Comparison of ENCODE assay signal across 18 cellular contexts in the genomic region with DNA sequence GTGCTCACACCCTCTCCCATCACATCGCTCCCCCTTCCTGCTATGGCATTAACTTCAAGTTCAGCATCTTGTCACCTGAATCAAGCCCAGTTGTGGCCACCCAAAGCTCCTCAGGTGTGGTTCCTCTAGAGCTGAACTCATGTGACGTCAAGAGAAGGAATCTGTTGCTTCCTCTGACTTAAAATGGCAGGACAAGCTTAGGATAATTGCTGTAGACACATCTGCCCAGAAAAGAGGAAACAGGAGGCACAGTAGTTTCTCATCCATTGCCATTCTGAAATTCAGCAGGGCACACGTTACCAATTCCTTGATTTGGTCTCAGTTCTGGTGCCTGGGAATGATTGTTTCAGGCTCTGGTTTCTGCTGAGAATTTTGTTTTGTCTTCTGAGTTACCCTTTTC. TPM values are rescaled to one million over a fixed set of nuclear protein-coding genes. Genes with fewer than 3 reads are reported as not detected.
DNase-seq lines count a peak whose midpoint lies in the region; ATAC-seq, FAIRE-seq and TF ChIP-seq lines count a peak whose summit lies in the region.
"Had no signal": no experiment of that assay in that cellular context is flagged by ENCODE, and none has a peak within 500 bp of the region (broad histone marks: within the 10 kb centered on the region; RNA-seq: fewer than 3 reads in every experiment).

No MANE protein-coding gene starts in this region.

- H3F3A ChIP-seq in smooth muscle cell (ENCODE audit: low read depth): peaks cover 10% of the 10 kb centered on the region

- no peak overlapping the region for H3K4ac ChIP-seq in mesenchymal stem cell (ENCODE audit: low read depth in 1 of 2, low read length in 2 of 2)

- H2BK15ac ChIP-seq in mesenchymal stem cell (ENCODE audit: low read depth, poor library complexity, severe bottlenecking): no peak overlapping the region

- H3K79me1 ChIP-seq in mesenchymal stem cell (replicated peaks; ENCODE audit: low read length, poor library complexity, severe bottlenecking): peaks cover 33% of the 10 kb centered on the region

- H3K4me1 ChIP-seq in BLaER1 treated with 17β-estradiol and CSF1 and Interleukin-3, amounts not matched to agents 10 nM and 100 nM: peaks cover 44 to 87% (median 65%) of the 10 kb centered on the region in 10 experiments
- H3K4me1 ChIP-seq in OCI-LY7 (ENCODE audit: insufficient read depth, low read length, poor library complexity, severe bottlenecking): peaks cover 45% of the 10 kb centered on the region
- H3K4me1 ChIP-seq in mesenchymal stem cell (ENCODE audit: control insufficient read depth, insufficient read depth, low read depth, low read length): peaks cover 4% of the 10 kb centered on the region
- H3K4me1 ChIP-seq in smooth muscle cell (ENCODE audit: low read depth): peaks cover 16% of the 10 kb centered on the region

- CTCF ChIA-PET in OCI-LY7 (lab: Charles Lee; ENCODE audit: unreplicated experiment): interaction anchor here (1.0 kb wide), 1 partner anchor 36 kb away, joined by 4 read pairs; no protein-coding TSS in a partner anchor

- H3K36me3 ChIP-seq in BLaER1 treated with 17β-estradiol and CSF1 and Interleukin-3, amounts not matched to agents 10 nM and 100 nM: peaks cover 0 to 54% (median 34%) of the 10 kb centered on the region in 11 experiments; a peak in 20 of 22 replicates
- H3K36me3 ChIP-seq in OCI-LY7 (ENCODE audit: insufficient read depth, low read length) (no peaks in the 10 kb centered on the region), mesenchymal stem cell (ENCODE audit: control insufficient read depth in 1 of 2, insufficient read depth in 2 of 2, low read depth in 1 of 2, low read length in 2 of 2) (no peaks in the 10 kb centered on the region), smooth muscle cell (ENCODE audit: low read depth) (no peaks in the 10 kb centered on the region)
- H3K36me3 ChIP-seq: cardiac muscle cell, suprapubic skin had no signal

- H4K8ac ChIP-seq in mesenchymal stem cell (ENCODE audit: low read length): no peak overlapping the region

- no peaks in the 10 kb centered on the region for H3K27me3 ChIP-seq in BLaER1 treated with 17β-estradiol and CSF1 and Interleukin-3, amounts not matched to agents 10 nM and 100 nM
- H3K27me3 ChIP-seq in HL-60 (ENCODE audit: insufficient read depth, poor library complexity, severe bottlenecking) (no peaks in the 10 kb centered on the region), mesenchymal stem cell (ENCODE audit: control insufficient read depth in 1 of 2, insufficient read depth in 1 of 2, low read length in 2 of 2) (no peaks in the 10 kb centered on the region), smooth muscle cell (ENCODE audit: low read depth) (no peaks in the 10 kb centered on the region)
- H3K27me3 ChIP-seq: cardiac muscle cell, suprapubic skin had no signal

- H3K4me2 ChIP-seq in BLaER1 treated with 17β-estradiol and CSF1 and Interleukin-3, amounts not matched to agents 10 nM and 100 nM: peak overlapping the region; percentile 11 to 91 (median 68)
- H3K4me2 ChIP-seq in OCI-LY7 (ENCODE audit: low read length): peak overlapping the region; percentile 63
- no peak overlapping the region for H3K4me2 ChIP-seq in mesenchymal stem cell (ENCODE audit: low read length, poor library complexity, severe bottlenecking)
- no peak overlapping the region for H3K4me2 ChIP-seq in smooth muscle cell

- no peak overlapping the region for H4K91ac ChIP-seq in mesenchymal stem cell (ENCODE audit: low read length)

- BruUV-seq in OCI-LY7 (replicated peaks; lab: Mats Ljungman, UMichigan): no TSS peak

- no peak for TF ChIP-seq CTCF in HL-60 (IDR thresholded peaks at IDR 0.05; ENCODE audit: insufficient read depth, low read length)
- TF ChIP-seq CTCF in OCI-LY7 (conservative IDR thresholded peaks at IDR 0.05; ENCODE audit: low read length): no peak
- TF ChIP-seq CTCF in smooth muscle cell (IDR thresholded peaks at IDR 0.05; ENCODE audit: borderline replicate concordance, insufficient read depth, poor library complexity, severe bottlenecking): no peak

- peak overlapping the region in 9 of 11 experiments; percentile 21 to 61 (median 42); a peak in 15 of 22 replicates for H3K27ac ChIP-seq in BLaER1 treated with 17β-estradiol and CSF1 and Interleukin-3, amounts not matched to agents 10 nM and 100 nM
- peak overlapping the region; percentile 56 for H3K27ac ChIP-seq in HL-60 (replicated peaks)
- H3K27ac ChIP-seq in OCI-LY7 (ENCODE audit: low read depth, low read length, poor library complexity, severe bottlenecking): peak overlapping the region; percentile 40
- no peak overlapping the region for H3K27ac ChIP-seq in mesenchymal stem cell (ENCODE audit: low read length, poor library complexity, severe bottlenecking)
- H3K27ac ChIP-seq in smooth muscle cell (ENCODE audit: low read depth): no peak overlapping the region
- H3K27ac ChIP-seq: cardiac muscle cell, suprapubic skin had no signal

- H3K4me3 ChIP-seq in BLaER1 treated with 17β-estradiol and CSF1 and Interleukin-3, amounts not matched to agents 10 nM and 100 nM: no peak overlapping the region
- no peak overlapping the region for H3K4me3 ChIP-seq in HL-60 (replicated peaks; ENCODE audit: insufficient read depth, low read length)
- H3K4me3 ChIP-seq in OCI-LY7 (ENCODE audit: low read depth, low read length, poor library complexity, severe bottlenecking): no peak overlapping the region
- no peak overlapping the region for H3K4me3 ChIP-seq in mesenchymal stem cell (ENCODE audit: insufficient read depth in 1 of 2, low read depth in 1 of 2, low read length in 2 of 2)
- H3K4me3 ChIP-seq in smooth muscle cell: no peak overlapping the region
- H3K4me3 ChIP-seq: cardiac muscle cell, suprapubic skin had no signal

- intact Hi-C loops in OCI-LY7 (cut with micrococcal nuclease; ENCODE audit: unreplicated experiment): loop anchor here (5.0 kb wide), 1 partner anchor 37 kb away; no protein-coding TSS in a partner anchor

- no peak overlapping the region for H2BK5ac ChIP-seq in mesenchymal stem cell (ENCODE audit: low read depth, low read length, poor library complexity, severe bottlenecking)

- peaks cover 90% of the 10 kb centered on the region for H3K79me2 ChIP-seq in OCI-LY7 (ENCODE audit: insufficient read depth, low read depth, low read length)
- peaks cover 100% of the 10 kb centered on the region for H3K79me2 ChIP-seq in smooth muscle cell (ENCODE audit: low read depth)

- peak overlapping the region in 1 of 2 experiments; percentile 18 for H2BK12ac ChIP-seq in mesenchymal stem cell (ENCODE audit: low read length in 2 of 2)

- H3K14ac ChIP-seq in mesenchymal stem cell (ENCODE audit: low read length in 2 of 2): no peak overlapping the region

- H2AK5ac ChIP-seq in mesenchymal stem cell (ENCODE audit: low read length, severe bottlenecking): no peak overlapping the region

- H3K23ac ChIP-seq in mesenchymal stem cell (ENCODE audit: low read length in 2 of 2): no peak overlapping the region

- DNase-seq in HL-60 (ENCODE audit: low read depth in 1 of 2, low spot score in 1 of 2) (peak in 1 of 2 experiments; percentile 52), OCI-LY7 (ENCODE audit: low spot score) (peak; percentile 41), mesenchymal stem cell (no peak), RCC 7860 (ENCODE audit: low spot score) (no peak), smooth muscle cell (lab: John Stamatoyannopoulos, UW; ENCODE audit: unreplicated experiment) (no peak)
- DNase-seq: activated CD4-positive, alpha-beta T cell treated with anti-CD3 and anti-CD28 coated beads, Interleukin-2, amount 50 U/mL, for 1 hour; activated T-cell treated with anti-CD3 and anti-CD28 coated beads, Interleukin-2, amount 50 U/mL, for 4 hours; NCI-H1417; NCI-H2171; NCI-H748 treated with DMSO at 0.1 percent for 48 hours; stimulated activated CD4-positive, alpha-beta T cell treated with anti-CD3 and anti-CD28 coated beads, Interleukin-1b, Interleukin-23, amount 100 ng/mL, for 48 hours had no signal

- 0 out of 22 replicates have a peak overlapping the region, but pooled peaks of 1 of the 11 experiments have one; percentile 5 for H3K9ac ChIP-seq in BLaER1 treated with 17β-estradiol and CSF1 and Interleukin-3, amounts not matched to agents 10 nM and 100 nM
- H3K9ac ChIP-seq in mesenchymal stem cell (ENCODE audit: low read length): peak overlapping the region; percentile 52
- H3K9ac ChIP-seq in smooth muscle cell (ENCODE audit: low read depth): no peak overlapping the region

- H3K9me3 ChIP-seq in BLaER1 treated with 17β-estradiol and CSF1 and Interleukin-3, amounts not matched to agents 10 nM and 100 nM (replicated peaks in 1 of 11): peaks cover 0 to 12% (median 0%) of the 10 kb centered on the region in 11 experiments; a peak in 4 of 22 replicates
- H3K9me3 ChIP-seq in OCI-LY7 (ENCODE audit: low read length): no peaks in the 10 kb centered on the region
- H3K9me3 ChIP-seq in mesenchymal stem cell (ENCODE audit: control insufficient read depth, low read length): no peaks in the 10 kb centered on the region
- no peaks in the 10 kb centered on the region for H3K9me3 ChIP-seq in smooth muscle cell (replicated peaks; ENCODE audit: low read depth)
- H3K9me3 ChIP-seq: suprapubic skin had no signal

- FAIRE-seq in RCC 7860 (lab: Jason Lieb, UNC): no peak
- FAIRE-seq: HepG2, keratinocyte had no signal

- H2AFZ ChIP-seq in OCI-LY7 (ENCODE audit: low read length) (no peak overlapping the region), mesenchymal stem cell (ENCODE audit: low read depth, low read length) (no peak overlapping the region), smooth muscle cell (ENCODE audit: low read depth) (no peak overlapping the region)

- H2BK120ac ChIP-seq in mesenchymal stem cell (ENCODE audit: low read depth, low read length): no peak overlapping the region

- no peaks in the 10 kb centered on the region for H3K9me2 ChIP-seq in OCI-LY7 (ENCODE audit: insufficient read depth, low read length)

- H3K18ac ChIP-seq in mesenchymal stem cell (ENCODE audit: low read depth in 1 of 2, low read length in 2 of 2): no peak overlapping the region

- POLR2A ChIA-PET in OCI-LY7 (lab: Charles Lee): interaction anchor here (0.6 to 0.7 kb wide), 2 partner anchors 11 to 50 kb away, joined by 3 to 4 read pairs; no protein-coding TSS in a partner anchor

- WGBS in mesenchymal stem cell: 95% methylated on average over 3 of the region's 3 CpGs
- WGBS in smooth muscle cell (ENCODE audit: low lambda C conversion rate): 92% methylated on average over 3 of the region's 3 CpGs

- ATAC-seq in GM21576 (IDR thresholded peaks at IDR 0.05; ENCODE audit: unreplicated experiment): no peak
- ATAC-seq: activated T-cell treated with anti-CD3 and anti-CD28 coated beads, Interleukin-2, amount 50 U/mL, for 4 hours; HepG2; sciatic nerve had no signal

- H4K20me1 ChIP-seq in BLaER1 treated with 17β-estradiol and CSF1 and Interleukin-3, amounts not matched to agents 10 nM and 100 nM: peaks cover 96 to 100% (median 100%) of the 10 kb centered on the region in 11 experiments
- H4K20me1 ChIP-seq in OCI-LY7 (ENCODE audit: insufficient read depth, low read length): peaks cover 17% of the 10 kb centered on the region; the same call in 1 of the 2 replicates
- peaks cover 100% of the 10 kb centered on the region for H4K20me1 ChIP-seq in smooth muscle cell (ENCODE audit: low read depth)

RNA-seq across cellular contexts. Expression of gene RCOR1, which starts 52.1 kb away (rescaled TPM):
- total RNA-seq in OCI-LY7 (2014; rRNA removed; shearing (Covaris generic)): 12.1 and 22.0 TPM in 2 replicates
- total RNA-seq in OCI-LY7 (2022): 29.4 and 30.2 TPM in 2 replicates
- 13.8 TPM for polyA plus RNA-seq in mesenchymal stem cell (2013, experiment 1 of 2)
- 13.5 TPM for polyA plus RNA-seq in mesenchymal stem cell (2013, experiment 2 of 2)
- 25.7 and 29.3 TPM in 2 replicates for total RNA-seq in smooth muscle cell
- 4.4 and 5.5 TPM in 2 replicates for polyA plus RNA-seq in smooth muscle cell

Comparison
In these comparisons a context has a peak if more than half of its experiments do, and no peak if none do; other contexts are left out.
1. H3K27ac ChIP-seq: peak in BLaER1 treated with 17β-estradiol and CSF1 and Interleukin-3, amounts not matched to agents 10 nM and 100 nM (9 of 11), HL-60 (single experiment) and OCI-LY7 (single experiment); none in mesenchymal stem cell (single experiment) and smooth muscle cell (single experiment).
2. H3K4me2 ChIP-seq: peak in BLaER1 treated with 17β-estradiol and CSF1 and Interleukin-3, amounts not matched to agents 10 nM and 100 nM (11 of 11) and OCI-LY7 (single experiment); none in mesenchymal stem cell (single experiment) and smooth muscle cell (single experiment).